In genomic region chr3:29696311-29696710, GRCh38 we compare ENCODE assay signal across 16 cellular contexts.
A peak's percentile ranks its signal among the peaks of the same experiment; 100 is the strongest.
DNase-seq lines count a peak whose midpoint lies in the region; ATAC-seq and TF ChIP-seq lines count a peak whose summit lies in the region.
"Had no signal": no experiment of that assay in that cellular context is flagged by ENCODE, and none has a peak within 500 bp of the region (broad histone marks: within the 10 kb centered on the region; RNA-seq: fewer than 3 reads in every experiment).

No MANE protein-coding gene starts in this region.

- peaks cover 24% of the 10 kb centered on the region for H3K4me1 ChIP-seq in GM23338 (ENCODE audit: insufficient read depth)
- H3K4me1 ChIP-seq in right lobe of liver: peaks cover 0 to 27% (median 4%) of the 10 kb centered on the region in 4 donors
- H3K4me1 ChIP-seq in subcutaneous abdominal adipose tissue (ENCODE audit: control insufficient read depth in 5 of 5, insufficient read depth in 5 of 5, low read length in 5 of 5): peaks cover 6 to 36% (median 31%) of the 10 kb centered on the region in 5 donors

- no peak for TF ChIP-seq POLR2A in right lobe of liver (IDR thresholded peaks at IDR 0.05)

- H3K4me3 Mint-ChIP-seq in GM23338: no peak overlapping the region
- no peak overlapping the region for H3K4me3 Mint-ChIP-seq in stimulated activated memory B cell treated with anti-CD40 and anti-IgM and Interleukin-4, amounts not matched to agents 10 μg/mL and 1 μg/mL and 100 μg/mL, for 72 hours
- H3K4me3 Mint-ChIP-seq: activated CD4-positive, alpha-beta memory T cell treated with anti-CD3 and anti-CD28 coated beads for 36 hours; T-helper 2 cell treated with Interferon-gamma antibody and Interleukin-4, amounts not matched to agents 5 μg/mL and 100 μg/mL, for 36 hours had no signal

- H3K27ac ChIP-seq in GM23338 (ENCODE audit: low read depth): no peak overlapping the region
- peak overlapping the region; percentile 66 to 86 (median 82) for H3K27ac ChIP-seq in right lobe of liver
- peak overlapping the region; percentile 96 for H3K27ac ChIP-seq in subcutaneous abdominal adipose tissue (ENCODE audit: low read depth, low read length)

- H3K36me3 ChIP-seq in GM23338 (ENCODE audit: insufficient read depth) (no peaks in the 10 kb centered on the region), right lobe of liver (no peaks in the 10 kb centered on the region), subcutaneous abdominal adipose tissue (ENCODE audit: control insufficient read depth in 5 of 5, insufficient read depth in 5 of 5, low read length in 5 of 5) (peaks cover 0 to 3% (median 0%) of the 10 kb centered on the region in 5 donors)
- H3K36me3 ChIP-seq: MG63 had no signal

- DNase-seq in GM23338 (ENCODE audit: low spot score): no peak
- DNase-seq in choroid plexus epithelial cell (ENCODE audit: low read depth): peak; percentile 28
- no peak for DNase-seq in right lobe of liver
- DNase-seq in stimulated activated CD4-positive, alpha-beta T cell treated with anti-CD3 and anti-CD28 coated beads, Interleukin-2, amount 100 ng/mL, for 24 hours: no peak
- no peak for DNase-seq in activated CD4-positive, alpha-beta T cell treated with anti-CD3 and anti-CD28 coated beads for 1 hour
- no peak for DNase-seq in activated T-cell treated with anti-CD3 and anti-CD28 coated beads, Interleukin-2, amount 50 U/mL, for 48 hours
- DNase-seq: activated CD4-positive, alpha-beta memory T cell treated with anti-CD3 and anti-CD28 coated beads for 36 hours; activated naive CD4-positive, alpha-beta T cell treated with Interleukin-2 at 50 U/mL for 16 hours; C1 segment of cervical spinal cord; GDM1; NCI-H2171 treated with DMSO at 0.1 percent for 48 hours; retina had no signal

- no peaks in the 10 kb centered on the region for H3F3A ChIP-seq in GM23338 (replicated peaks; ENCODE audit: low read depth)

- intact Hi-C loops in right lobe of liver (cut with DNase I): no loop called here

- no peaks in the 10 kb centered on the region for H3K9me2 ChIP-seq in GM23338 (ENCODE audit: insufficient read depth)

- H3K9ac ChIP-seq in subcutaneous abdominal adipose tissue (ENCODE audit: low read length in 5 of 5): no peak overlapping the region

- peaks cover 36% of the 10 kb centered on the region for H3K4me1 Mint-ChIP-seq in GM23338
- no peaks in the 10 kb centered on the region for H3K4me1 Mint-ChIP-seq in stimulated activated memory B cell treated with anti-CD40 and anti-IgM and Interleukin-4, amounts not matched to agents 10 μg/mL and 1 μg/mL and 100 μg/mL, for 72 hours

- WGBS in right lobe of liver (ENCODE audit: insufficient coverage, low coverage, low lambda C conversion rate, missing lambda C conversion rate): 63% methylated on average over 2 of the region's 2 CpGs

- H3K27me3 ChIP-seq in GM23338 (ENCODE audit: insufficient read depth) (no peaks in the 10 kb centered on the region), right lobe of liver (no peaks in the 10 kb centered on the region), subcutaneous abdominal adipose tissue (ENCODE audit: control insufficient read depth in 5 of 5, insufficient read depth in 4 of 5, low read length in 5 of 5) (no peaks in the 10 kb centered on the region)
- H3K27me3 ChIP-seq: MG63 had no signal

- H3K4me3 ChIP-seq in GM23338: no peak overlapping the region
- no peak overlapping the region for H3K4me3 ChIP-seq in choroid plexus epithelial cell (ENCODE audit: low read depth, low read length)
- no peak overlapping the region for H3K4me3 ChIP-seq in right lobe of liver
- no peak overlapping the region for H3K4me3 ChIP-seq in subcutaneous abdominal adipose tissue (ENCODE audit: low read depth in 1 of 5, low read length in 5 of 5)
- H3K4me3 ChIP-seq: MG63 had no signal

- peaks cover 10% of the 10 kb centered on the region for H3K36me3 Mint-ChIP-seq in GM23338 (ENCODE audit: low read depth)
- no peaks in the 10 kb centered on the region for H3K36me3 Mint-ChIP-seq in stimulated activated memory B cell treated with anti-CD40 and anti-IgM and Interleukin-4, amounts not matched to agents 10 μg/mL and 1 μg/mL and 100 μg/mL, for 72 hours
- H3K36me3 Mint-ChIP-seq: activated CD4-positive, alpha-beta memory T cell treated with anti-CD3 and anti-CD28 coated beads for 36 hours had no signal

- no peak overlapping the region for H3K4me2 ChIP-seq in GM23338

- H3K9me3 Mint-ChIP-seq in GM23338: peaks cover 13% of the 10 kb centered on the region
- H3K9me3 Mint-ChIP-seq in stimulated activated memory B cell treated with anti-CD40 and anti-IgM and Interleukin-4, amounts not matched to agents 10 μg/mL and 1 μg/mL and 100 μg/mL, for 72 hours: peaks cover 8% of the 10 kb centered on the region

- TF ChIP-seq CTCF in GM23338 (conservative IDR thresholded peaks at IDR 0.05; ENCODE audit: low read depth in 2 of 2): no peak
- TF ChIP-seq CTCF in choroid plexus epithelial cell (conservative IDR thresholded peaks at IDR 0.05; ENCODE audit: low read depth, low read length): no peak
- TF ChIP-seq CTCF in right lobe of liver (IDR thresholded peaks at IDR 0.05): no peak

- H3K27me3 Mint-ChIP-seq in GM23338 (ENCODE audit: insufficient read depth, low read depth, poor library complexity): peaks cover 2% of the 10 kb centered on the region
- H3K27me3 Mint-ChIP-seq in stimulated activated memory B cell treated with anti-CD40 and anti-IgM and Interleukin-4, amounts not matched to agents 10 μg/mL and 1 μg/mL and 100 μg/mL, for 72 hours: no peaks in the 10 kb centered on the region

- no peak for ATAC-seq in GM23338
- ATAC-seq in right lobe of liver: no peak
- no peak for ATAC-seq in stimulated activated memory B cell treated with anti-CD40 and anti-IgM and Interleukin-4, amounts not matched to agents 10 μg/mL and 1 μg/mL and 100 μg/mL, for 72 hours

- H3K9me3 ChIP-seq in right lobe of liver: no peaks in the 10 kb centered on the region
- no peaks in the 10 kb centered on the region for H3K9me3 ChIP-seq in subcutaneous abdominal adipose tissue (ENCODE audit: control insufficient read depth in 5 of 5, low read length in 5 of 5)
- H3K9me3 ChIP-seq: MG63 had no signal

- no peaks in the 10 kb centered on the region for H4K20me1 ChIP-seq in GM23338 (replicated peaks; ENCODE audit: insufficient read depth)

- H3K27ac Mint-ChIP-seq in GM23338: peak overlapping the region; percentile 85; the same call in 1 of the 2 replicates
- no peak overlapping the region for H3K27ac Mint-ChIP-seq in stimulated activated memory B cell treated with anti-CD40 and anti-IgM and Interleukin-4, amounts not matched to agents 10 μg/mL and 1 μg/mL and 100 μg/mL, for 72 hours
- H3K27ac Mint-ChIP-seq: activated CD4-positive, alpha-beta memory T cell treated with anti-CD3 and anti-CD28 coated beads for 36 hours; T-helper 2 cell treated with Interferon-gamma antibody and Interleukin-4, amounts not matched to agents 5 μg/mL and 100 μg/mL, for 36 hours had no signal

- H2AFZ ChIP-seq in GM23338: no peak overlapping the region

- no peaks in the 10 kb centered on the region for H3K79me2 ChIP-seq in GM23338 (replicated peaks; ENCODE audit: insufficient read depth)

TF ChIP-seq in GM23338, 12 proteins besides CTCF, POLR2A, EP300 and RAD21 (continues in another document):
- TF ChIP-seq POLR2AphosphoS5 (IDR thresholded peaks at IDR 0.05; ENCODE audit: low read depth): no peak
- TF ChIP-seq ZNF114 (CRISPR knock-in tag; IDR thresholded peaks at IDR 0.05): no peak
